In genomic region chr9:73176450-73176875, GRCh38 we compare ENCODE assay signal across 11 cellular contexts. TPM values are rescaled to one million over a fixed set of nuclear protein-coding genes. Genes with fewer than 3 reads are reported as not detected.
A peak's percentile ranks its signal among the peaks of the same experiment; 100 is the strongest.
DNase-seq lines count a peak whose midpoint lies in the region; ATAC-seq and TF ChIP-seq lines count a peak whose summit lies in the region.
"Had no signal": no experiment of that assay in that cellular context is flagged by ENCODE, and none has a peak within 500 bp of the region (broad histone marks: within the 10 kb centered on the region; RNA-seq: fewer than 3 reads in every experiment).

No MANE protein-coding gene starts in this region.

- no peaks in the 10 kb centered on the region for H3K27me3 Mint-ChIP-seq in activated naive CD8-positive, alpha-beta T cell treated with anti-CD3 and anti-CD28 coated beads, Interleukin-2, amount 10 ng/mL, durations not matched to agents 7 days and 5 days
- no peaks in the 10 kb centered on the region for H3K27me3 Mint-ChIP-seq in activated naive CD8-positive, alpha-beta T cell treated with anti-CD3 and anti-CD28 coated beads for 36 hours
- H3K27me3 Mint-ChIP-seq in natural killer cell (ENCODE audit: low read depth in 2 of 2): no peaks in the 10 kb centered on the region

- intact Hi-C loops in natural killer cell (cut with micrococcal nuclease): no loop called here

- ATAC-seq in activated naive CD8-positive, alpha-beta T cell treated with anti-CD3 and anti-CD28 coated beads, Interleukin-2, amount 10 ng/mL, durations not matched to agents 7 days and 5 days (ENCODE audit: low read depth): no peak
- no peak for ATAC-seq in natural killer cell
- no peak for ATAC-seq in GM18511 (IDR thresholded peaks at IDR 0.05; ENCODE audit: unreplicated experiment)

- POLR2A ChIA-PET in activated naive CD8-positive, alpha-beta T cell treated with anti-CD3 and anti-CD28 coated beads, Interleukin-2, amount 10 ng/mL, durations not matched to agents 7 days and 5 days (lab: Charles Lee): no interaction called here

- peaks cover 4% of the 10 kb centered on the region for H3K4me1 Mint-ChIP-seq in activated naive CD8-positive, alpha-beta T cell treated with anti-CD3 and anti-CD28 coated beads, Interleukin-2, amount 10 ng/mL, durations not matched to agents 7 days and 5 days
- H3K4me1 Mint-ChIP-seq in activated naive CD8-positive, alpha-beta T cell treated with anti-CD3 and anti-CD28 coated beads for 36 hours: peaks cover 10% of the 10 kb centered on the region
- H3K4me1 Mint-ChIP-seq in natural killer cell: no peaks in the 10 kb centered on the region

- DNase-seq in activated naive CD8-positive, alpha-beta T cell treated with anti-CD3 and anti-CD28 coated beads, Interleukin-2, amount 10 ng/mL, durations not matched to agents 7 days and 5 days: no peak
- DNase-seq in activated naive CD8-positive, alpha-beta T cell treated with anti-CD3 and anti-CD28 coated beads for 36 hours: no peak
- peak; percentile 96 for DNase-seq in SW480 (ENCODE audit: low spot score)
- DNase-seq in fibroblast of peridontal ligament (ENCODE audit: extremely low read depth): peak; percentile 45
- no peak for DNase-seq in natural killer cell
- DNase-seq in activated T-cell treated with anti-CD3 and anti-CD28 coated beads, Interleukin-2, amount 50 U/mL, for 1 hour: no peak
- DNase-seq in activated CD8-positive, alpha-beta memory T cell treated with anti-CD3 and anti-CD28 coated beads, Interleukin-2, amount 50 U/mL, for 48 hours: no peak
- DNase-seq: central memory CD4-positive, alpha-beta T cell; NCI-H1436; OCI-M1 had no signal

- no peak overlapping the region for H3K4me3 Mint-ChIP-seq in activated naive CD8-positive, alpha-beta T cell treated with anti-CD3 and anti-CD28 coated beads, Interleukin-2, amount 10 ng/mL, durations not matched to agents 7 days and 5 days
- H3K4me3 Mint-ChIP-seq in activated naive CD8-positive, alpha-beta T cell treated with anti-CD3 and anti-CD28 coated beads for 36 hours: no peak overlapping the region
- no peak overlapping the region for H3K4me3 Mint-ChIP-seq in natural killer cell

- H3K27ac Mint-ChIP-seq in activated naive CD8-positive, alpha-beta T cell treated with anti-CD3 and anti-CD28 coated beads, Interleukin-2, amount 10 ng/mL, durations not matched to agents 7 days and 5 days: peak overlapping the region; percentile 40
- H3K27ac Mint-ChIP-seq in activated naive CD8-positive, alpha-beta T cell treated with anti-CD3 and anti-CD28 coated beads for 36 hours: no peak overlapping the region
- H3K27ac Mint-ChIP-seq in natural killer cell: no peak overlapping the region

- no peak for TF ChIP-seq CTCF in natural killer cell (IDR thresholded peaks at IDR 0.05)

- no peaks in the 10 kb centered on the region for H3K9me3 Mint-ChIP-seq in activated naive CD8-positive, alpha-beta T cell treated with anti-CD3 and anti-CD28 coated beads, Interleukin-2, amount 10 ng/mL, durations not matched to agents 7 days and 5 days
- H3K9me3 Mint-ChIP-seq in activated naive CD8-positive, alpha-beta T cell treated with anti-CD3 and anti-CD28 coated beads for 36 hours: no peaks in the 10 kb centered on the region
- no peaks in the 10 kb centered on the region for H3K9me3 Mint-ChIP-seq in natural killer cell

- H3K36me3 Mint-ChIP-seq in activated naive CD8-positive, alpha-beta T cell treated with anti-CD3 and anti-CD28 coated beads, Interleukin-2, amount 10 ng/mL, durations not matched to agents 7 days and 5 days: peaks cover 5% of the 10 kb centered on the region
- no peaks in the 10 kb centered on the region for H3K36me3 Mint-ChIP-seq in activated naive CD8-positive, alpha-beta T cell treated with anti-CD3 and anti-CD28 coated beads for 36 hours
- H3K36me3 Mint-ChIP-seq in natural killer cell: no peaks in the 10 kb centered on the region

RNA-seq across cellular contexts. Expression of gene ANXA1, which starts 24.8 kb away (rescaled TPM):
- 100 to 1,000 TPM; 171 to 187 TPM for total RNA-seq in activated naive CD8-positive, alpha-beta T cell treated with anti-CD3 and anti-CD28 coated beads, Interleukin-2, amount 10 ng/mL, durations not matched to agents 7 days and 5 days
- 10 to 100 TPM; 34.3 to 35.1 TPM for total RNA-seq in activated naive CD8-positive, alpha-beta T cell treated with anti-CD3 and anti-CD28 coated beads for 36 hours
- 1,000 to 10,000 TPM in 1 of 3 donors, 100 to 1,000 TPM in 2; 362 to 1,065 (median 419) TPM for total RNA-seq in natural killer cell

Comparison
In these comparisons a context has a peak if more than half of its experiments do, and no peak if none do; other contexts are left out.
1. RNA of gene ANXA1, which starts 24.8 kb away (total RNA-seq): 362 to 1,065 TPM in natural killer cell and 171 to 187 TPM in activated naive CD8-positive, alpha-beta T cell treated with anti-CD3 and anti-CD28 coated beads, Interleukin-2, amount 10 ng/mL, durations not matched to agents 7 days and 5 days; 34.3 to 35.1 TPM in activated naive CD8-positive, alpha-beta T cell treated with anti-CD3 and anti-CD28 coated beads for 36 hours; every median in the first group is over 4 times any median in the second.
2. DNase-seq: peak in SW480 (single experiment) and fibroblast of peridontal ligament (single experiment); none in activated naive CD8-positive, alpha-beta T cell treated with anti-CD3 and anti-CD28 coated beads, Interleukin-2, amount 10 ng/mL, durations not matched to agents 7 days and 5 days (single experiment), activated naive CD8-positive, alpha-beta T cell treated with anti-CD3 and anti-CD28 coated beads for 36 hours (single experiment), natural killer cell (single experiment), activated T-cell treated with anti-CD3 and anti-CD28 coated beads, Interleukin-2, amount 50 U/mL, for 1 hour (single experiment) and activated CD8-positive, alpha-beta memory T cell treated with anti-CD3 and anti-CD28 coated beads, Interleukin-2, amount 50 U/mL, for 48 hours (single experiment).